9 cellular contexts compared by ENCODE assay signal in genomic region chr4:87375719-87376291, GRCh38. TPM values are rescaled to one million over a fixed set of nuclear protein-coding genes. Genes with fewer than 3 reads are reported as not detected.
DNase-seq lines count a peak whose midpoint lies in the region; ATAC-seq and TF ChIP-seq lines count a peak whose summit lies in the region.
"Had no signal": no experiment of that assay in that cellular context is flagged by ENCODE, and none has a peak within 500 bp of the region (broad histone marks: within the 10 kb centered on the region; RNA-seq: fewer than 3 reads in every experiment).

No MANE protein-coding gene starts in this region.

- DNase-seq in EH (ENCODE audit: low read depth) (peak; percentile 79), GM23338 (ENCODE audit: low spot score) (peak; percentile 76), NCI-H82 treated with DMSO at 0.1 percent for 48 hours (lab: John Stamatoyannopoulos, UW; ENCODE audit: unreplicated experiment) (peak; percentile 15), dorsolateral prefrontal cortex (no peak), medulla oblongata (ENCODE audit: extremely low spot score) (peak; percentile 86)
- DNase-seq in stimulated activated CD4-positive, alpha-beta T cell treated with anti-CD3 and anti-CD28 coated beads, Interleukin-4, amount 100 ng/mL, for 4 hours = no peak
- DNase-seq in activated effector memory CD4-positive, alpha-beta T cell treated with anti-CD3 and anti-CD28 coated beads, Interleukin-2, amount 50 U/mL, for 16 hours = no peak

- no peak overlapping the region for H3K4me2 ChIP-seq in GM23338

- peaks cover 11% of the 10 kb centered on the region; the same call in 2 of the 3 replicates for H3K36me3 Mint-ChIP-seq in GM23338 (ENCODE audit: low read depth)

- no peaks in the 10 kb centered on the region for H3K4me1 ChIP-seq in GM23338 (ENCODE audit: insufficient read depth)

- no peaks in the 10 kb centered on the region for H3K9me3 Mint-ChIP-seq in GM23338

- no peaks in the 10 kb centered on the region for H3K36me3 ChIP-seq in GM23338 (ENCODE audit: insufficient read depth)

- H3K4me3 ChIP-seq in GM23338 (no peak overlapping the region), dorsolateral prefrontal cortex (no peak overlapping the region)
- H3K4me3 ChIP-seq: skin epidermis had no signal

- no peak overlapping the region for H3K27ac ChIP-seq in GM23338 (ENCODE audit: low read depth)
- H3K27ac ChIP-seq in dorsolateral prefrontal cortex = peak overlapping the region in 4 of 59 donors; percentile 10 to 36 (median 12)
- H3K27ac ChIP-seq: skin epidermis had no signal

- H2AFZ ChIP-seq in GM23338 = no peak overlapping the region

- H3K27me3 Mint-ChIP-seq in GM23338 (ENCODE audit: insufficient read depth, low read depth, poor library complexity) = peaks cover 4% of the 10 kb centered on the region

- no peak overlapping the region for H3K27ac Mint-ChIP-seq in GM23338

- no peaks in the 10 kb centered on the region for H3K79me2 ChIP-seq in GM23338 (replicated peaks; ENCODE audit: insufficient read depth)

- intact Hi-C loops in dorsolateral prefrontal cortex (cut with DNase I) = loop anchor here (5.0 to 10.0 kb wide), 4 partner anchors 91 to 471 kb away; no protein-coding TSS in a partner anchor

- no peaks in the 10 kb centered on the region for H3F3A ChIP-seq in GM23338 (replicated peaks; ENCODE audit: low read depth)

- H3K27me3 ChIP-seq in GM23338 (ENCODE audit: insufficient read depth) = no peaks in the 10 kb centered on the region
- H3K27me3 ChIP-seq in dorsolateral prefrontal cortex = no peaks in the 10 kb centered on the region

- peak; percentile 77 for ATAC-seq in GM23338
- no peak for ATAC-seq in GM21528 (IDR thresholded peaks at IDR 0.05; ENCODE audit: low FRiP score, unreplicated experiment)

- H4K20me1 ChIP-seq in GM23338 (replicated peaks; ENCODE audit: insufficient read depth) = no peaks in the 10 kb centered on the region

- no peak overlapping the region for H3K4me3 Mint-ChIP-seq in GM23338

- no peaks in the 10 kb centered on the region for H3K9me2 ChIP-seq in GM23338 (ENCODE audit: insufficient read depth)

- H3K4me1 Mint-ChIP-seq in GM23338 = no peaks in the 10 kb centered on the region

- TF ChIP-seq CTCF in GM23338 (conservative IDR thresholded peaks at IDR 0.05; ENCODE audit: low read depth in 2 of 2) (peak; percentile 75 to 85), dorsolateral prefrontal cortex (IDR thresholded peaks at IDR 0.05 in 54 of 56, conservative IDR thresholded peaks at IDR 0.05 in 2 of 56; ENCODE audit: low read depth in 1 of 56, partially characterized antibody in 56 of 56) (peak; percentile 45 to 85 (median 69))

TF ChIP-seq in GM23338, 12 proteins besides CTCF, POLR2A, EP300 and RAD21 (continues in another document):
- TF ChIP-seq REST (IDR thresholded peaks at IDR 0.05; ENCODE audit: unreplicated experiment) (no peak), ZNF114 (CRISPR knock-in tag; IDR thresholded peaks at IDR 0.05) (no peak), NANOG (IDR thresholded peaks at IDR 0.05; ENCODE audit: borderline replicate concordance) (no peak), JUNB (IDR thresholded peaks at IDR 0.05; ENCODE audit: unreplicated experiment) (no peak), CREB1 (CRISPR knock-in tag; IDR thresholded peaks at IDR 0.05; ENCODE audit: low read depth) (no peak), STAT1 (IDR thresholded peaks at IDR 0.05; ENCODE audit: unreplicated experiment) (no peak), ZNF331 (CRISPR knock-in tag; IDR thresholded peaks at IDR 0.05; ENCODE audit: low read depth) (no peak), POLR2AphosphoS5 (IDR thresholded peaks at IDR 0.05; ENCODE audit: low read depth) (no peak)

RNA-seq across cellular contexts. Expression of gene HSD17B11, which starts 15.2 kb away (rescaled TPM):
- 14.8 and 19.9 TPM in 2 replicates for total RNA-seq in GM23338 (2014; rRNA removed; shearing (Covaris generic))
- polyA plus RNA-seq in GM23338 (2016; fragmentation: Nextera tagmentation; extraction: Ambion mirVana) = 9.7 and 9.8 TPM in 2 replicates
- 10 to 100 TPM; 16.0 to 50.7 (median 26.3) TPM for total RNA-seq in dorsolateral prefrontal cortex

RNA-seq across cellular contexts. Expression of gene NUDT9, which starts 46.6 kb away (rescaled TPM):
- total RNA-seq in GM23338 (2014; rRNA removed; shearing (Covaris generic)) = 13.6 and 22.9 TPM in 2 replicates
- polyA plus RNA-seq in GM23338 (2016; fragmentation: Nextera tagmentation; extraction: Ambion mirVana) = 35.2 and 43.4 TPM in 2 replicates
- 10 to 100 TPM; 21.4 to 53.9 (median 34.4) TPM for total RNA-seq in dorsolateral prefrontal cortex

RNA-seq across cellular contexts. Expression of gene HSD17B13, which starts 53.1 kb away (rescaled TPM):
- total RNA-seq in GM23338 (2014; rRNA removed; shearing (Covaris generic)) = not detected in 2 replicates
- 0.15 TPM in 1 of 2 replicates, not detected in the other for polyA plus RNA-seq in GM23338 (2016; fragmentation: Nextera tagmentation; extraction: Ambion mirVana)
- total RNA-seq in dorsolateral prefrontal cortex = 1 to 10 TPM in 69 of 120 experiments, under 1 TPM in 51; 0.28 to 3.3 (median 1.1) TPM

Comparison
In these comparisons a context has a peak if more than half of its experiments do, and no peak if none do; other contexts are left out.
1. DNase-seq: peak in EH (single experiment), GM23338 (single experiment), NCI-H82 treated with DMSO at 0.1 percent for 48 hours (single experiment) and medulla oblongata (single experiment); none in dorsolateral prefrontal cortex (0 of 10), stimulated activated CD4-positive, alpha-beta T cell treated with anti-CD3 and anti-CD28 coated beads, Interleukin-4, amount 100 ng/mL, for 4 hours (0 of 2) and activated effector memory CD4-positive, alpha-beta T cell treated with anti-CD3 and anti-CD28 coated beads, Interleukin-2, amount 50 U/mL, for 16 hours (single experiment).